ENCODE assay signal across 9 cellular contexts in the genomic region with DNA sequence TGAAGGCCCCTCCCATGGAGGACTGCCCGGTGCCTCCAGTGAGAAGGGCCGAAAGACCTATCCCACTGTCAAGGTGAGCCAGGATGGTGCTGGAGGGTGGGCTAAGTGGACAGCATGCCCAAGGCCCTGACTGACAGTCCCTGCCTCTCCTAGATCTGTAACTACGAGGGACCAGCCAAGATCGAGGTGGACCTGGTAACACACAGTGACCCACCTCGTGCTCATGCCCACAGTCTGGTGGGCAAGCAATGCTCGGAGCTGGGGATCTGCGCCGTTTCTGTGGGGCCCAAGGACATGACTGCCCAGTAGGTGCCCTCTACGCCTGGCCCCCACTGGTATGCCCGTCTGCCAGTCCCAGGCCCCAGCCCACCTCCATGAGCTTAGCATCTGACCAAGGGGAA. TPM values are rescaled to one million over a fixed set of nuclear protein-coding genes. Genes with fewer than 3 reads are reported as not detected.
A peak's percentile ranks its signal among the peaks of the same experiment; 100 is the strongest.
DNase-seq lines count a peak whose midpoint lies in the region; ATAC-seq and TF ChIP-seq lines count a peak whose summit lies in the region.
"Had no signal": no experiment of that assay in that cellular context is flagged by ENCODE, and none has a peak within 500 bp of the region (broad histone marks: within the 10 kb centered on the region; RNA-seq: fewer than 3 reads in every experiment).

No MANE protein-coding gene starts in this region.

- no peak for TF ChIP-seq CTCF in GM20000 (IDR thresholded peaks at IDR 0.05; ENCODE audit: extremely low read depth, missing control alignments)

- no peaks in the 10 kb centered on the region for H3K27me3 Mint-ChIP-seq in stimulated activated naive CD8-positive, alpha-beta T cell treated with anti-CD3 and anti-CD28 coated beads, Interleukin-15, Interleukin-2, amounts not matched to agents 100 ng/mL and 50 ng/mL, for 24 hours
- H3K27me3 Mint-ChIP-seq in activated naive CD8-positive, alpha-beta T cell treated with anti-CD3 and anti-CD28 coated beads, Interleukin-2, amount 10 ng/mL, durations not matched to agents 7 days and 5 days, result no peaks in the 10 kb centered on the region

- peaks cover 21% of the 10 kb centered on the region for H3K4me1 ChIP-seq in mucosa of stomach (ENCODE audit: control insufficient read depth, insufficient read depth, low read length)

- H3K27ac Mint-ChIP-seq in stimulated activated naive CD8-positive, alpha-beta T cell treated with anti-CD3 and anti-CD28 coated beads, Interleukin-15, Interleukin-2, amounts not matched to agents 100 ng/mL and 50 ng/mL, for 24 hours, result peak overlapping the region; percentile 97
- H3K27ac Mint-ChIP-seq in activated naive CD8-positive, alpha-beta T cell treated with anti-CD3 and anti-CD28 coated beads, Interleukin-2, amount 10 ng/mL, durations not matched to agents 7 days and 5 days, result peak overlapping the region; percentile 96

- no peaks in the 10 kb centered on the region for H3K9me3 ChIP-seq in mucosa of stomach (ENCODE audit: control insufficient read depth, low read length)

- peak overlapping the region; percentile 95 for H3K4me3 Mint-ChIP-seq in stimulated activated naive CD8-positive, alpha-beta T cell treated with anti-CD3 and anti-CD28 coated beads, Interleukin-15, Interleukin-2, amounts not matched to agents 100 ng/mL and 50 ng/mL, for 24 hours
- H3K4me3 Mint-ChIP-seq in activated naive CD8-positive, alpha-beta T cell treated with anti-CD3 and anti-CD28 coated beads, Interleukin-2, amount 10 ng/mL, durations not matched to agents 7 days and 5 days, result peak overlapping the region; percentile 90

- H3K36me3 Mint-ChIP-seq in stimulated activated naive CD8-positive, alpha-beta T cell treated with anti-CD3 and anti-CD28 coated beads, Interleukin-15, Interleukin-2, amounts not matched to agents 100 ng/mL and 50 ng/mL, for 24 hours (ENCODE audit: low read depth), result peaks cover 50% of the 10 kb centered on the region
- peaks cover 6% of the 10 kb centered on the region for H3K36me3 Mint-ChIP-seq in activated naive CD8-positive, alpha-beta T cell treated with anti-CD3 and anti-CD28 coated beads, Interleukin-2, amount 10 ng/mL, durations not matched to agents 7 days and 5 days

- no peaks in the 10 kb centered on the region for H3K27me3 ChIP-seq in mucosa of stomach (ENCODE audit: control insufficient read depth, insufficient read depth, low read length)

- POLR2A ChIA-PET in activated naive CD8-positive, alpha-beta T cell treated with anti-CD3 and anti-CD28 coated beads, Interleukin-2, amount 10 ng/mL, durations not matched to agents 7 days and 5 days (lab: Charles Lee), result interaction anchor here (5.0 kb wide), 1 partner anchor 36 kb away, joined by 30 read pairs; a partner anchor contains a TSS

- no peaks in the 10 kb centered on the region for H3K9me3 Mint-ChIP-seq in stimulated activated naive CD8-positive, alpha-beta T cell treated with anti-CD3 and anti-CD28 coated beads, Interleukin-15, Interleukin-2, amounts not matched to agents 100 ng/mL and 50 ng/mL, for 24 hours
- H3K9me3 Mint-ChIP-seq in activated naive CD8-positive, alpha-beta T cell treated with anti-CD3 and anti-CD28 coated beads, Interleukin-2, amount 10 ng/mL, durations not matched to agents 7 days and 5 days, result no peaks in the 10 kb centered on the region

- H3K4me1 Mint-ChIP-seq in stimulated activated naive CD8-positive, alpha-beta T cell treated with anti-CD3 and anti-CD28 coated beads, Interleukin-15, Interleukin-2, amounts not matched to agents 100 ng/mL and 50 ng/mL, for 24 hours (ENCODE audit: low read depth), result peaks cover 53% of the 10 kb centered on the region
- H3K4me1 Mint-ChIP-seq in activated naive CD8-positive, alpha-beta T cell treated with anti-CD3 and anti-CD28 coated beads, Interleukin-2, amount 10 ng/mL, durations not matched to agents 7 days and 5 days, result peaks cover 25% of the 10 kb centered on the region

- H3K4me3 ChIP-seq in mucosa of stomach (ENCODE audit: low read length), result peak overlapping the region; percentile 80

- no peak for DNase-seq in stimulated activated naive CD8-positive, alpha-beta T cell treated with anti-CD3 and anti-CD28 coated beads, Interleukin-15, Interleukin-2, amounts not matched to agents 100 U/mL and 50 U/mL, for 24 hours
- no peak for DNase-seq in activated naive CD8-positive, alpha-beta T cell treated with anti-CD3 and anti-CD28 coated beads, Interleukin-2, amount 10 ng/mL, durations not matched to agents 7 days and 5 days
- DNase-seq in GM20000 (ENCODE audit: low spot score), result no peak
- no peak for DNase-seq in activated CD8-positive, alpha-beta memory T cell treated with anti-CD3 and anti-CD28 coated beads, Interleukin-2, amount 50 U/mL, for 48 hours

- peaks cover 2% of the 10 kb centered on the region for H3K36me3 ChIP-seq in mucosa of stomach (ENCODE audit: control insufficient read depth, insufficient read depth, low read length)
- H3K36me3 ChIP-seq: cardiac muscle cell had no signal

- ATAC-seq in stimulated activated naive CD8-positive, alpha-beta T cell treated with anti-CD3 and anti-CD28 coated beads, Interleukin-15, Interleukin-2, amounts not matched to agents 100 U/mL and 50 U/mL, for 24 hours, result no peak
- ATAC-seq in activated naive CD8-positive, alpha-beta T cell treated with anti-CD3 and anti-CD28 coated beads, Interleukin-2, amount 10 ng/mL, durations not matched to agents 7 days and 5 days (ENCODE audit: low read depth), result no peak
- ATAC-seq in GM21619 (IDR thresholded peaks at IDR 0.05; ENCODE audit: unreplicated experiment) (no peak), HG03025 (IDR thresholded peaks at IDR 0.05; ENCODE audit: low FRiP score, unreplicated experiment) (no peak)

- peak overlapping the region; percentile 71 for H3K9ac ChIP-seq in mucosa of stomach (ENCODE audit: low read length)

RNA-seq across cellular contexts. Expression of a gene that starts 1.2 kb away (rescaled TPM):
- total RNA-seq in activated naive CD8-positive, alpha-beta T cell treated with anti-CD3 and anti-CD28 coated beads, Interleukin-2, amount 10 ng/mL, durations not matched to agents 7 days and 5 days, result 100 to 1,000 TPM; 103 to 104 TPM

RNA-seq across cellular contexts. Expression of a gene that starts 21.8 kb away (rescaled TPM):
- 1 to 10 TPM; 3.6 to 4.3 TPM for total RNA-seq in activated naive CD8-positive, alpha-beta T cell treated with anti-CD3 and anti-CD28 coated beads, Interleukin-2, amount 10 ng/mL, durations not matched to agents 7 days and 5 days

RNA-seq across cellular contexts. Expression of a gene that starts 23.9 kb away (rescaled TPM):
- 10 to 100 TPM; 11.7 to 16.3 TPM for total RNA-seq in activated naive CD8-positive, alpha-beta T cell treated with anti-CD3 and anti-CD28 coated beads, Interleukin-2, amount 10 ng/mL, durations not matched to agents 7 days and 5 days

RNA-seq across cellular contexts. Expression of a gene that starts 35.6 kb away (rescaled TPM):
- 10 to 100 TPM; 68.6 to 70.3 TPM for total RNA-seq in activated naive CD8-positive, alpha-beta T cell treated with anti-CD3 and anti-CD28 coated beads, Interleukin-2, amount 10 ng/mL, durations not matched to agents 7 days and 5 days

RNA-seq across cellular contexts. Expression of a gene that starts 54.6 kb away (rescaled TPM):
- total RNA-seq in activated naive CD8-positive, alpha-beta T cell treated with anti-CD3 and anti-CD28 coated beads, Interleukin-2, amount 10 ng/mL, durations not matched to agents 7 days and 5 days, result under 1 TPM; 0.28 to 0.54 TPM
- total RNA-seq: cardiac muscle cell had no signal
